ENCODE assay signal across 8 cellular contexts in the genomic region with DNA sequence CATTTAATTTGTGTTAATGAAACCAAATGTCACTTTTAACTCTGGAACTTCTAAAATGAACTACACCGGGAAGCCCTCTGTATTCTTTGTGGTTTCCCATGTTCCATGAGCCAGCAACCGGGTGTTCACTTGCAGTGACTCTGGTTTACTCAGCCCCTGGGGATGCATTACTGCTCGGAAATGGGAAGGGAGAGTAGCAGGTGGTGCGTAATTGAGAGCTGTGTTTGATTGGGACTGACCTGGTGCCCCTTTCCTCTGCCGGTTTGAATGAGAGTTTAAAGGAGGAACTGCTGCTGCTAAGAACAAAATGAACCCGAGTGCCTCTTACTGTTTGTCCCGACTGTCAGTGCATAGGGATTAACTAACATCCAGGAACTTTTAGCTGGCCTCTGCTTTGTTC.
DNase-seq lines count a peak whose midpoint lies in the region; ATAC-seq and TF ChIP-seq lines count a peak whose summit lies in the region.

No MANE protein-coding gene starts in this region.

- WGBS in IMR-90 (ENCODE audit: extremely low coverage in 2 of 2, insufficient read length in 1 of 2), 2 experiments, result 64% methylated on average over 2 of the region's 7 CpGs; no CpG with 5 or more reads in 1 of the 2 experiments

- H3K4me1 ChIP-seq in IMR-90 (ENCODE audit: control insufficient read depth, insufficient read depth, low read length), result 0 out of 2 replicates have a peak, but pooled peaks cover 2% of the 10 kb centered on the region

- no peak for TF ChIP-seq CTCF in IMR-90 (conservative IDR thresholded peaks at IDR 0.05; ENCODE audit: low read depth, low read length)
- no peak for TF ChIP-seq CTCF in activated CD8-positive, alpha-beta T cell treated with anti-CD3 and anti-CD28 coated beads for 36 hours (IDR thresholded peaks at IDR 0.05)
- TF ChIP-seq CTCF in nephron progenitor cell (IDR thresholded peaks at IDR 0.05), result no peak
- TF ChIP-seq CTCF in HFFc6 (IDR thresholded peaks at IDR 0.05), result no peak

- no peak overlapping the region for H3K27ac ChIP-seq in IMR-90 (ENCODE audit: insufficient read depth, low read length)

- no peak overlapping the region for H3K14ac ChIP-seq in IMR-90 (replicated peaks; ENCODE audit: low read depth, low read length)

- no peaks in the 10 kb centered on the region for H3K27me3 Mint-ChIP-seq in activated CD8-positive, alpha-beta T cell treated with anti-CD3 and anti-CD28 coated beads for 36 hours
- H3K27me3 Mint-ChIP-seq in nephron progenitor cell (ENCODE audit: low read depth, poor library complexity), result no peaks in the 10 kb centered on the region
- no peaks in the 10 kb centered on the region for H3K27me3 Mint-ChIP-seq in HFFc6 (ENCODE audit: insufficient read depth)

- POLR2A ChIA-PET in IMR-90 (lab: Charles Lee; ENCODE audit: unreplicated experiment), result no interaction called here
- POLR2A ChIA-PET in activated CD8-positive, alpha-beta T cell treated with anti-CD3 and anti-CD28 coated beads for 36 hours (lab: Charles Lee), result interaction anchor here (0.6 kb wide), 2 partner anchors 115 to 548 kb away, joined by 3 to 4 read pairs; no protein-coding TSS in a partner anchor

- no peak overlapping the region for H2BK5ac ChIP-seq in IMR-90 (ENCODE audit: low read depth, low read length, poor library complexity, severe bottlenecking)

- H3K4me3 Mint-ChIP-seq in activated CD8-positive, alpha-beta T cell treated with anti-CD3 and anti-CD28 coated beads for 36 hours, result peak overlapping the region; percentile 44
- H3K4me3 Mint-ChIP-seq in nephron progenitor cell (no peak overlapping the region), HFFc6 (no peak overlapping the region)

- BruUV-seq in IMR-90 (replicated peaks; lab: Mats Ljungman, UMichigan), result no TSS peak

- peaks cover 6% of the 10 kb centered on the region for H3K9me3 Mint-ChIP-seq in activated CD8-positive, alpha-beta T cell treated with anti-CD3 and anti-CD28 coated beads for 36 hours
- H3K9me3 Mint-ChIP-seq in nephron progenitor cell, result no peaks in the 10 kb centered on the region
- no peaks in the 10 kb centered on the region for H3K9me3 Mint-ChIP-seq in HFFc6

- H3K27ac Mint-ChIP-seq in activated CD8-positive, alpha-beta T cell treated with anti-CD3 and anti-CD28 coated beads for 36 hours, result peak overlapping the region; percentile 89
- H3K27ac Mint-ChIP-seq in nephron progenitor cell, result no peak overlapping the region
- no peak overlapping the region for H3K27ac Mint-ChIP-seq in HFFc6

- no peak overlapping the region for H3K18ac ChIP-seq in IMR-90 (ENCODE audit: low read depth, low read length)

- H2BK15ac ChIP-seq in IMR-90 (ENCODE audit: low read depth, low read length), result no peak overlapping the region

- in situ Hi-C loops in IMR-90 (cut with MboI; ENCODE audit: low sequenced_read_pairs), result no loop called here

- peak; percentile 39 for DNase-seq in activated T-cell treated with anti-CD3 and anti-CD28 coated beads for 24 hours (ENCODE audit: low read depth)
- DNase-seq in activated T-cell treated with anti-CD3 and anti-CD28 coated beads, Interleukin-2, amount 50 U/mL, for 1 hour, result no peak
- DNase-seq in IMR-90, result peak; percentile 3
- peak; percentile 73 for DNase-seq in activated CD8-positive, alpha-beta T cell treated with anti-CD3 and anti-CD28 coated beads for 36 hours
- DNase-seq in nephron progenitor cell, result peak; percentile 7
- DNase-seq in HK-2 (ENCODE audit: unreplicated experiment), result no peak
- no peak for DNase-seq in amniotic stem cell (lab: John Stamatoyannopoulos, UW)
- no peak for DNase-seq in HFFc6

- H2BK20ac ChIP-seq in IMR-90 (ENCODE audit: low read depth, low read length), result no peak overlapping the region

- intact Hi-C loops in IMR-90 (cut with micrococcal nuclease), result no loop called here
- intact Hi-C loops in activated CD8-positive, alpha-beta T cell treated with anti-CD3 and anti-CD28 coated beads for 36 hours (cut with micrococcal nuclease), result loop anchor here (10.0 kb wide), 1 partner anchor 210 kb away; the partner anchor contains the start of gene RASGRF2

- dilution Hi-C loops in IMR-90 (cut with HindIII; ENCODE audit: low sequenced_read_pairs, unreplicated experiment), result no loop called here

- H4K8ac ChIP-seq in IMR-90 (ENCODE audit: low read depth in 2 of 2, low read length in 2 of 2), result no peak overlapping the region

- H3K9ac ChIP-seq in IMR-90 (ENCODE audit: low read depth, low read length), result no peak overlapping the region

- ATAC-seq in IMR-90 (ENCODE audit: low read depth), result no peak
- ATAC-seq in activated CD8-positive, alpha-beta T cell treated with anti-CD3 and anti-CD28 coated beads for 36 hours, result peak; percentile 38

- no peak overlapping the region for H3K56ac ChIP-seq in IMR-90 (ENCODE audit: extremely low read depth, insufficient read depth, low read length)

- H3K4me1 Mint-ChIP-seq in activated CD8-positive, alpha-beta T cell treated with anti-CD3 and anti-CD28 coated beads for 36 hours (ENCODE audit: low read depth), result peaks cover 62% of the 10 kb centered on the region
- H3K4me1 Mint-ChIP-seq in nephron progenitor cell (peaks cover 16% of the 10 kb centered on the region), HFFc6 (ENCODE audit: low read depth) (peaks cover 20% of the 10 kb centered on the region)

- H3K9me3 ChIP-seq in IMR-90 (ENCODE audit: control insufficient read depth, insufficient read depth, low read length), result no peaks in the 10 kb centered on the region

- TF ChIP-seq RAD21 in IMR-90 (IDR thresholded peaks at IDR 0.05; ENCODE audit: low read length), result no peak

- no peaks in the 10 kb centered on the region for H3K79me1 ChIP-seq in IMR-90 (ENCODE audit: low read depth in 1 of 2, low read length in 2 of 2)

- peaks cover 2% of the 10 kb centered on the region; the same call in 1 of the 2 replicates for H3K9me1 ChIP-seq in IMR-90 (ENCODE audit: insufficient read depth, low read length)

- no peak for TF ChIP-seq POLR2A in IMR-90 (IDR thresholded peaks at IDR 0.05; ENCODE audit: low read depth, low read length)

- no peak overlapping the region for H2AK9ac ChIP-seq in IMR-90 (replicated peaks; ENCODE audit: low read depth, low read length, poor library complexity)

- H3K27me3 ChIP-seq in IMR-90 (ENCODE audit: control insufficient read depth, insufficient read depth, low read length), result no peaks in the 10 kb centered on the region

- H2AK5ac ChIP-seq in IMR-90 (ENCODE audit: low read depth, low read length), result no peak overlapping the region

- peaks cover 2% of the 10 kb centered on the region; the same call in 1 of the 2 replicates for H3K36me3 ChIP-seq in IMR-90 (ENCODE audit: control insufficient read depth, insufficient read depth, low read length)

- CTCF ChIA-PET in IMR-90 (lab: Yijun Ruan, JAX), result no interaction called here
- CTCF ChIA-PET in activated CD8-positive, alpha-beta T cell treated with anti-CD3 and anti-CD28 coated beads for 36 hours (lab: Charles Lee), result interaction anchor here (0.6 to 1.2 kb wide), 3 partner anchors 19 to 353 kb away, joined by 3 to 4 read pairs (median 4); no protein-coding TSS in a partner anchor

- H3K4ac ChIP-seq in IMR-90 (ENCODE audit: low read depth, low read length), result no peak overlapping the region

- peak overlapping the region; percentile 56; the same call in 1 of the 2 replicates for H3K23ac ChIP-seq in IMR-90 (ENCODE audit: low read depth, low read length)

- H3K4me2 ChIP-seq in IMR-90 (ENCODE audit: low read depth, low read length), result no peak overlapping the region

- no peak overlapping the region for H4K91ac ChIP-seq in IMR-90 (ENCODE audit: insufficient read depth, low read depth, low read length)

- peak overlapping the region; percentile 47 for H2AFZ ChIP-seq in IMR-90 (replicated peaks; ENCODE audit: low read length, poor library complexity)

- H4K20me1 ChIP-seq in IMR-90 (ENCODE audit: insufficient read depth, low read length), result no peaks in the 10 kb centered on the region

- H3K36me3 Mint-ChIP-seq in activated CD8-positive, alpha-beta T cell treated with anti-CD3 and anti-CD28 coated beads for 36 hours (ENCODE audit: low read depth), result peaks cover 57% of the 10 kb centered on the region
- peaks cover 24% of the 10 kb centered on the region for H3K36me3 Mint-ChIP-seq in nephron progenitor cell (ENCODE audit: low read depth)
- 0 out of 2 replicates have a peak, but pooled peaks cover 8% of the 10 kb centered on the region for H3K36me3 Mint-ChIP-seq in HFFc6 (ENCODE audit: low read depth)

- H3K4me3 ChIP-seq in IMR-90 (ENCODE audit: insufficient read depth, low read depth, low read length), result no peak overlapping the region

- H4K5ac ChIP-seq in IMR-90 (ENCODE audit: low read depth, low read length), result no peak overlapping the region

- H2BK120ac ChIP-seq in IMR-90 (ENCODE audit: low read depth, low read length), result no peak overlapping the region

TF ChIP-seq in IMR-90, 13 proteins besides CTCF, POLR2A, EP300 and RAD21:
- no peak for TF ChIP-seq MAZ (IDR thresholded peaks at IDR 0.05; ENCODE audit: borderline replicate concordance, low read depth, low read length)
- no peak for TF ChIP-seq CHD1 (IDR thresholded peaks at IDR 0.05; ENCODE audit: low read depth, low read length)
- no peak for TF ChIP-seq BHLHE40 (IDR thresholded peaks at IDR 0.05; ENCODE audit: low read depth, low read length)
- no peak for TF ChIP-seq RCOR1 (IDR thresholded peaks at IDR 0.05; ENCODE audit: insufficient replicate concordance, low read length)
- TF ChIP-seq FOS (IDR thresholded peaks at IDR 0.05; ENCODE audit: low read depth, low read length), result no peak
- no peak for TF ChIP-seq SMC3 (IDR thresholded peaks at IDR 0.05; ENCODE audit: low read depth, low read length)
- no peak for TF ChIP-seq RFX5 (IDR thresholded peaks at IDR 0.05; ENCODE audit: low read depth, low read length)
- no peak for TF ChIP-seq CEBPB (IDR thresholded peaks at IDR 0.05; ENCODE audit: low read depth, low read length)
- no peak for TF ChIP-seq USF2 (IDR thresholded peaks at IDR 0.05; ENCODE audit: low read depth, low read length)

Comparison
In these comparisons a context has a peak if more than half of its experiments do, and no peak if none do; other contexts are left out.
1. DNase-seq: peak in activated T-cell treated with anti-CD3 and anti-CD28 coated beads for 24 hours (single experiment), IMR-90 (single experiment), activated CD8-positive, alpha-beta T cell treated with anti-CD3 and anti-CD28 coated beads for 36 hours (single experiment) and nephron progenitor cell (single experiment); none in activated T-cell treated with anti-CD3 and anti-CD28 coated beads, Interleukin-2, amount 50 U/mL, for 1 hour (single experiment), HK-2 (single experiment), amniotic stem cell (single experiment) and HFFc6 (single experiment).